Comparison of ENCODE assay signal across 8 cellular contexts in the genomic region with DNA sequence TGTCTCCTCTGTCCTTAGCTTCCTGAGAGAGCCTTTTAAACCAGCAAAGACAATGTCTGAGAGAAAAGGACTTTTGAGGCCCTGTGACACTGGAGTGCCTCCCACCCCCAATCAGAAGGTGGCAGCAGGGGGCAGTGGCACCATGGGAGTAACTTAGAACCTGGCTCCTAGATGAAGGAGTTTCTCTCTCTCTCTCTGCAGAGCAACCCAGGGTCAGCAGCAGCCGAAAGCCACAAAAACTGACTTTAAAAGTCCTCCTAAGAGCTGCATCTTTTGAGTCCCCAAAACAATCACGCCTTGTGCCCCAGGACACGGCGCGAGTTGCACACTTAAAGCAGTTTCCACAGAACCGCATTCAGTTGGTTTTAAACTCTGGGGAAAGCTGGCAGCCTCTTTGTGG. TPM values are rescaled to one million over a fixed set of nuclear protein-coding genes. Genes with fewer than 3 reads are reported as not detected.
DNase-seq lines count a peak whose midpoint lies in the region; ATAC-seq, FAIRE-seq and TF ChIP-seq lines count a peak whose summit lies in the region.

No MANE protein-coding gene starts in this region.

- FAIRE-seq in urothelium cell line (lab: Jason Lieb, UNC): no peak

- peak; percentile 50 for TF ChIP-seq CTCF in GM10266 (IDR thresholded peaks at IDR 0.05; ENCODE audit: control insufficient read depth, insufficient read depth, low read depth, missing control alignments)
- peak; percentile 49 for TF ChIP-seq CTCF in MCF 10A (IDR thresholded peaks at IDR 0.05; ENCODE audit: unreplicated experiment)

- H3K27me3 Mint-ChIP-seq in MCF 10A (ENCODE audit: insufficient read depth, unreplicated experiment): no peaks in the 10 kb centered on the region

- no peaks in the 10 kb centered on the region for H3K9me3 Mint-ChIP-seq in MCF 10A (ENCODE audit: unreplicated experiment)

- ATAC-seq in left colon (peak; percentile 88), HG03095 (IDR thresholded peaks at IDR 0.05; ENCODE audit: unreplicated experiment) (no peak), HG03175 (IDR thresholded peaks at IDR 0.05; ENCODE audit: unreplicated experiment) (no peak)

- CTCF ChIA-PET in MCF 10A (lab: Yijun Ruan, JAX): interaction anchor here (0.6 to 7.2 kb wide), 24 partner anchors 11 to 1288 kb away, joined by 3 to 171 read pairs (median 4); a partner anchor contains a TSS

- no peak overlapping the region for H3K4me3 Mint-ChIP-seq in MCF 10A (ENCODE audit: unreplicated experiment)

- intact Hi-C loops in MCF 10A (cut with micrococcal nuclease) (loop anchor here (1.0 kb wide), 2 partner anchors 59 to 95 kb away; no protein-coding TSS in a partner anchor), left colon (cut with DNase I, micrococcal nuclease) (loop anchor here (2.0 to 10.0 kb wide), 3 partner anchors 58 to 162 kb away; no protein-coding TSS in a partner anchor)

- H3K27ac Mint-ChIP-seq in MCF 10A (ENCODE audit: low read depth, unreplicated experiment): no peak overlapping the region

- DNase-seq in AG08395 (ENCODE audit: low spot score) (peak; percentile 70), GM10266 (ENCODE audit: extremely low spot score) (peak; percentile 48), NCI-H345 treated with DMSO at 0.1 percent for 48 hours (lab: John Stamatoyannopoulos, UW; ENCODE audit: unreplicated experiment) (peak; percentile 14), MCF 10A (ENCODE audit: unreplicated experiment) (peak; percentile 65), left colon (peak in 1 of 2 donors; percentile 61), urothelium cell line (ENCODE audit: low spot score) (peak; percentile 33)

- no peaks in the 10 kb centered on the region for H3K36me3 Mint-ChIP-seq in MCF 10A (ENCODE audit: insufficient read depth, unreplicated experiment)

- H3K4me1 Mint-ChIP-seq in MCF 10A (ENCODE audit: insufficient read depth, unreplicated experiment): peaks cover 17% of the 10 kb centered on the region

- no TSS peak for BruUV-seq in MCF 10A (replicated peaks; lab: Mats Ljungman, UMichigan)

- POLR2A ChIA-PET in MCF 10A (lab: Yijun Ruan, JAX): interaction anchor here (1.0 to 2.0 kb wide), 3 partner anchors 53 to 113 kb away, joined by 3 to 12 read pairs (median 4); a partner anchor contains a TSS

RNA-seq across cellular contexts. Expression of a gene that starts 5.3 kb away (rescaled TPM):
- not detected in 2 replicates for total RNA-seq in MCF 10A (2022)
- total RNA-seq in left colon: not detected
